14 cellular contexts compared by ENCODE assay signal in genomic region chr4:8586671-8587468, GRCh38. TPM values are rescaled to one million over a fixed set of nuclear protein-coding genes. Genes with fewer than 3 reads are reported as not detected.
DNase-seq lines count a peak whose midpoint lies in the region; ATAC-seq, FAIRE-seq and TF ChIP-seq lines count a peak whose summit lies in the region.
"Had no signal": no experiment of that assay in that cellular context is flagged by ENCODE, and none has a peak within 500 bp of the region (broad histone marks: within the 10 kb centered on the region; RNA-seq: fewer than 3 reads in every experiment).

No MANE protein-coding gene starts in this region.

- no peaks in the 10 kb centered on the region for H3K36me3 Mint-ChIP-seq in T-helper 2 cell treated with Interferon-gamma antibody and Interleukin-4, amounts not matched to agents 5 μg/mL and 100 μg/mL, for 36 hours (ENCODE audit: low read depth)
- H3K36me3 Mint-ChIP-seq: naive thymus-derived CD4-positive, alpha-beta T cell had no signal

- no peaks in the 10 kb centered on the region for H4K20me1 ChIP-seq in Karpas-422 (ENCODE audit: insufficient read depth, low read depth, low read length)

- H3K9me3 ChIP-seq in Karpas-422 (ENCODE audit: low read length), result no peaks in the 10 kb centered on the region
- H3K9me3 ChIP-seq: thoracic aorta had no signal

- no peak overlapping the region for H3K4me2 ChIP-seq in Karpas-422 (ENCODE audit: low read depth, low read length, poor library complexity, severe bottlenecking)

- TF ChIP-seq CTCF in GM12865 (IDR thresholded peaks at IDR 0.05; ENCODE audit: insufficient read depth, low read depth, low read length, missing control alignments), result peak; percentile 21
- TF ChIP-seq CTCF in bronchial epithelial cell (IDR thresholded peaks at IDR 0.05; ENCODE audit: insufficient read depth, low read length, severe bottlenecking), result peak; percentile 52
- TF ChIP-seq CTCF in retinal pigment epithelial cell (conservative IDR thresholded peaks at IDR 0.05; ENCODE audit: low read depth, low read length), result peak; percentile 35

- DNase-seq in GM12865 (ENCODE audit: low read depth) (peak; percentile 19), Karpas-422 (peak; percentile 44), bronchial epithelial cell (ENCODE audit: low read depth) (peak; percentile 11), retinal pigment epithelial cell (ENCODE audit: low read depth) (no peak), NCI-H1694 treated with DMSO at 0.1 percent for 48 hours (lab: John Stamatoyannopoulos, UW) (no peak)
- DNase-seq in T-helper 2 cell treated with Interferon-gamma antibody and Interleukin-4, amounts not matched to agents 5 μg/mL and 100 μg/mL, for 36 hours (ENCODE audit: low spot score), result no peak
- DNase-seq in stimulated activated naive CD8-positive, alpha-beta T cell treated with anti-CD3 and anti-CD28 coated beads, Interleukin-15, Interleukin-2, amounts not matched to agents 100 U/mL and 50 U/mL, for 24 hours, result no peak
- DNase-seq: activated T-cell treated with anti-CD3 and anti-CD28 coated beads for 4 hours; amniotic stem cell; naive thymus-derived CD4-positive, alpha-beta T cell; small intestine had no signal

- no peak overlapping the region for H3K27ac Mint-ChIP-seq in T-helper 2 cell treated with Interferon-gamma antibody and Interleukin-4, amounts not matched to agents 5 μg/mL and 100 μg/mL, for 36 hours
- H3K27ac Mint-ChIP-seq: naive thymus-derived CD4-positive, alpha-beta T cell had no signal

- H3K27me3 ChIP-seq in Karpas-422 (ENCODE audit: low read length) (no peaks in the 10 kb centered on the region), bronchial epithelial cell (ENCODE audit: control insufficient read depth, insufficient read depth, low read length) (peaks cover 6% of the 10 kb centered on the region)

- no peaks in the 10 kb centered on the region for H3K4me1 Mint-ChIP-seq in T-helper 2 cell treated with Interferon-gamma antibody and Interleukin-4, amounts not matched to agents 5 μg/mL and 100 μg/mL, for 36 hours (ENCODE audit: low read depth)

- no peaks in the 10 kb centered on the region for H3K36me3 ChIP-seq in Karpas-422 (ENCODE audit: insufficient read depth, low read length)
- no peaks in the 10 kb centered on the region for H3K36me3 ChIP-seq in bronchial epithelial cell (ENCODE audit: control insufficient read depth, insufficient read depth, low read length)
- H3K36me3 ChIP-seq: thoracic aorta had no signal

- H3K4me3 ChIP-seq in GM12865 (ENCODE audit: low read depth, low read length) (no peak overlapping the region), Karpas-422 (ENCODE audit: low read length) (no peak overlapping the region), bronchial epithelial cell (ENCODE audit: low read depth, low read length) (no peak overlapping the region), retinal pigment epithelial cell (ENCODE audit: low read length) (no peak overlapping the region)
- H3K4me3 ChIP-seq: thoracic aorta had no signal

- H3K79me2 ChIP-seq in Karpas-422 (ENCODE audit: low read length), result no peaks in the 10 kb centered on the region

- H3K9me3 Mint-ChIP-seq in T-helper 2 cell treated with Interferon-gamma antibody and Interleukin-4, amounts not matched to agents 5 μg/mL and 100 μg/mL, for 36 hours, result no peaks in the 10 kb centered on the region

- no peaks in the 10 kb centered on the region for H3K4me1 ChIP-seq in Karpas-422 (ENCODE audit: low read length)

- no peak overlapping the region for H3K27ac ChIP-seq in Karpas-422 (ENCODE audit: low read length)
- H3K27ac ChIP-seq: thoracic aorta had no signal

- peaks cover 12% of the 10 kb centered on the region for H3K27me3 Mint-ChIP-seq in T-helper 2 cell treated with Interferon-gamma antibody and Interleukin-4, amounts not matched to agents 5 μg/mL and 100 μg/mL, for 36 hours (ENCODE audit: low read depth)

- no peak for FAIRE-seq in bronchial epithelial cell (lab: Jason Lieb, UNC)
- FAIRE-seq: islet of Langerhans, small intestine had no signal

- ATAC-seq in stimulated activated naive CD8-positive, alpha-beta T cell treated with anti-CD3 and anti-CD28 coated beads, Interleukin-15, Interleukin-2, amounts not matched to agents 100 U/mL and 50 U/mL, for 24 hours, result no peak
- ATAC-seq: naive thymus-derived CD4-positive, alpha-beta T cell had no signal

- no peak overlapping the region for H2AFZ ChIP-seq in Karpas-422 (ENCODE audit: low read length)

- H3K9ac ChIP-seq in Karpas-422 (ENCODE audit: low read length), result no peak overlapping the region

- no peaks in the 10 kb centered on the region for H3K9me2 ChIP-seq in Karpas-422 (replicated peaks; ENCODE audit: insufficient read depth, low read length)

- no peak overlapping the region for H3K4me3 Mint-ChIP-seq in T-helper 2 cell treated with Interferon-gamma antibody and Interleukin-4, amounts not matched to agents 5 μg/mL and 100 μg/mL, for 36 hours
- H3K4me3 Mint-ChIP-seq: naive thymus-derived CD4-positive, alpha-beta T cell had no signal

RNA-seq across cellular contexts. Expression of gene CPZ, which starts 5.7 kb away (rescaled TPM):
- total RNA-seq in Karpas-422 (2014; rRNA removed; shearing (Covaris generic); ENCODE audit: low replicate concordance), result not detected in 2 replicates
- 0.26 TPM in 1 of 2 replicates, not detected in the other for total RNA-seq in bronchial epithelial cell
- total RNA-seq: dermis microvascular lymphatic vessel endothelial cell; naive thymus-derived CD4-positive, alpha-beta T cell had no signal

RNA-seq across cellular contexts. Expression of gene GPR78, which starts 6.7 kb away (rescaled TPM):
- total RNA-seq in Karpas-422 (2014; rRNA removed; shearing (Covaris generic); ENCODE audit: low replicate concordance), result not detected in 2 replicates
- total RNA-seq in bronchial epithelial cell, result under 0.01 and 0.51 TPM in 2 replicates
- total RNA-seq: dermis microvascular lymphatic vessel endothelial cell; naive thymus-derived CD4-positive, alpha-beta T cell; thoracic aorta had no signal

Comparison
In these comparisons a context has a peak if more than half of its experiments do, and no peak if none do; other contexts are left out.
1. DNase-seq: peak in GM12865 (single experiment), Karpas-422 (single experiment) and bronchial epithelial cell (single experiment); none in retinal pigment epithelial cell (single experiment), T-helper 2 cell treated with Interferon-gamma antibody and Interleukin-4, amounts not matched to agents 5 μg/mL and 100 μg/mL, for 36 hours (single experiment), NCI-H1694 treated with DMSO at 0.1 percent for 48 hours (single experiment) and stimulated activated naive CD8-positive, alpha-beta T cell treated with anti-CD3 and anti-CD28 coated beads, Interleukin-15, Interleukin-2, amounts not matched to agents 100 U/mL and 50 U/mL, for 24 hours (single experiment).
2. Peak in every context shown above with its lines, with median percentiles within 50 percentile points of each other: CTCF ChIP-seq.